Comparison of ENCODE assay signal across 8 cellular contexts in the genomic region with DNA sequence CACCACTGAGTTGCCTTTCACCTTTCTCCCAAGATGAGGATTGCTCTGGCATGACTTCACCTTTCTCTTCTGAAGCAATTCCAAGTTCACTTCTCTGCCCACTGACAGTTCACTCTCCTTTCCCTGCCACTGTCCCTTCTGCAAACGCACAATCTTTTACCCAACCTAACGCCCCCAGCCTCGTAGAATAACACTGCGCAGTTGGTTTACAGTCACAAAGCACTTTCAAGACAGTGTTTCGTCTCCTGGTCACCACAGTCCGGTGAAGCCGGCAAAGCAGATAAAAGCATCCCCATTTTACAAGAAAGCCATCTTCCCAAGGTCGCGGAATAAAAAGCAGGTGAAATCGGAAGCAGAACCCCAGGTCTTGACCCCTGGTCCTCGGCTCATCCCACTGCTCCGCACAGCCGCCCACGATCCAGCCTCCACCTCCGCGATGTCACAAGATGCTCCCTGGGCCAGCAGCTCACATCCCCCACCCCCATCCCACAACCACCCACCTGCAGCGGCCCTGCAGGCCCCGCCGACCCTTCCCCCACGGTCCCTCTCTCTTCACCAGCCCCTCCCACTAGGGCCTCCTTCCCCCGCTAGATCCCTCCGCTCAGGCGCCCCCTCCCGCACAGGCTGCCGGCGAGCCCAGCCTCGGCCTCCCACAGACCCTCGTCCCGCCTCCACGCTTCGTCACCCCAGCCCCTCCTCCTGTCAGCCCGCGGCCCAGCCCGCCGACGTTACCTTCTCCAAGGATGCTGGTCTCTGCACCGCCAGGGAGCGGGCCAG. TPM values are rescaled to one million over a fixed set of nuclear protein-coding genes. Genes with fewer than 3 reads are reported as not detected.
DNase-seq lines count a peak whose midpoint lies in the region; ATAC-seq and TF ChIP-seq lines count a peak whose summit lies in the region.

No MANE protein-coding gene starts in this region.

- H3K27me3 Mint-ChIP-seq in dendritic cell treated with granulocyte-macrophage colony-stimulating factor and Interleukin-4, amounts not matched to agents 40 ng/mL and 50 ng/mL, for 4 days, result no peaks in the 10 kb centered on the region

- H3K4me3 ChIP-seq in left lung, result peak overlapping the region; percentile 66 to 75

- intact Hi-C loops in dendritic cell treated with granulocyte-macrophage colony-stimulating factor and Interleukin-4, amounts not matched to agents 40 ng/mL and 50 ng/mL, for 4 days (cut with micrococcal nuclease), result loop anchor here (1.0 to 2.0 kb wide), 2 partner anchors 9 to 59 kb away; a partner anchor contains a TSS
- intact Hi-C loops in left lung (cut with DNase I), result no loop called here

- H3K27ac Mint-ChIP-seq in dendritic cell treated with granulocyte-macrophage colony-stimulating factor and Interleukin-4, amounts not matched to agents 40 ng/mL and 50 ng/mL, for 4 days, result peak overlapping the region; percentile 91

- H3K36me3 Mint-ChIP-seq in dendritic cell treated with granulocyte-macrophage colony-stimulating factor and Interleukin-4, amounts not matched to agents 40 ng/mL and 50 ng/mL, for 4 days (ENCODE audit: low read depth), result peaks cover 36% of the 10 kb centered on the region

- H3K9me3 Mint-ChIP-seq in dendritic cell treated with granulocyte-macrophage colony-stimulating factor and Interleukin-4, amounts not matched to agents 40 ng/mL and 50 ng/mL, for 4 days, result no peaks in the 10 kb centered on the region

- peak overlapping the region; percentile 90 to 91 for H3K27ac ChIP-seq in left lung

- peak overlapping the region; percentile 90 for H3K4me3 Mint-ChIP-seq in dendritic cell treated with granulocyte-macrophage colony-stimulating factor and Interleukin-4, amounts not matched to agents 40 ng/mL and 50 ng/mL, for 4 days

- peak; percentile 52 for ATAC-seq in GM19023 (IDR thresholded peaks at IDR 0.05; ENCODE audit: unreplicated experiment)
- ATAC-seq in HG03196 (IDR thresholded peaks at IDR 0.05; ENCODE audit: unreplicated experiment), result peak; percentile 44
- ATAC-seq in left lung, result peak; percentile 71

- no peak for TF ChIP-seq CTCF in left lung (IDR thresholded peaks at IDR 0.05)

- H3K36me3 ChIP-seq in left lung, result no peaks in the 10 kb centered on the region

- H3K4me1 ChIP-seq in left lung, result peaks cover 17 to 62% of the 10 kb centered on the region in 2 donors

- no peaks in the 10 kb centered on the region for H3K27me3 ChIP-seq in left lung

- peak; percentile 83 for DNase-seq in AG08396 (ENCODE audit: low spot score)
- DNase-seq in NCI-H510A (lab: John Stamatoyannopoulos, UW), result peak; percentile 69
- DNase-seq in activated CD4-positive, alpha-beta T cell treated with anti-CD3 and anti-CD28 coated beads, Interleukin-2, amount 50 U/mL, for 1 hour, result peak; percentile 80
- peak; percentile 91 to 96 for DNase-seq in left lung
- peak; percentile 85 to 87 for DNase-seq in stimulated activated CD4-positive, alpha-beta T cell treated with anti-CD3 and anti-CD28 coated beads, Interleukin-2, amount 100 ng/mL, for 24 hours

- H3K4me1 Mint-ChIP-seq in dendritic cell treated with granulocyte-macrophage colony-stimulating factor and Interleukin-4, amounts not matched to agents 40 ng/mL and 50 ng/mL, for 4 days (ENCODE audit: low read depth), result peaks cover 70% of the 10 kb centered on the region

- no peaks in the 10 kb centered on the region for H3K9me3 ChIP-seq in left lung

RNA-seq across cellular contexts. Expression of a gene that starts 0.6 kb away (rescaled TPM):
- total RNA-seq in left lung, result 100 to 1,000 TPM in 1 of 2 donors, 10 to 100 TPM in 1; 86.7 to 108 TPM

RNA-seq across cellular contexts. Expression of a gene that starts 0.8 kb away (rescaled TPM):
- total RNA-seq in left lung, result 10 to 100 TPM; 26.7 to 28.7 TPM

RNA-seq across cellular contexts. Expression of a gene that starts 59.2 kb away (rescaled TPM):
- total RNA-seq in left lung, result 10 to 100 TPM; 56.7 to 59.4 TPM

Comparison
In these comparisons a context has a peak if more than half of its experiments do, and no peak if none do; other contexts are left out.
1. Peak in every context shown above with its lines: DNase-seq, ATAC-seq, H3K4me3 ChIP-seq and H3K27ac ChIP-seq.